In the genomic region with DNA sequence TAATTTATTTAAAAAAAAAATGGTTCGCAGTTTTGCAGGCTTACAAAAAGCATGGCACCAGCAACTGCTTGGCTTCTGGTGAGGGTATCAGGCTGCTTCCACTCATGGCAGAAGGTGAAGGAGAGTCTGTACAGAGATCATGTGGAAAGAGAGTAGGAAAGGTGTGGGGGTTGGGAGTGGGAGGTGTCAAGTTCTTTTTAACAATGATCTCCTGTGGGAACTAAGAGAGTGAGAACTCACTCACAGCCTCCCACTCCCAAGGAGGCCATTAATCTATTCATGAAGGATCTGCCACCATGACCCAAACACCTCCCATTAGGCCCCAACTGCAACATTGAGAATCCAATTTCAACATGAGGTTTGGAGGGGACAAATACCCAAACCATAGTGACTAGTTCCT, we compare ENCODE assay signal across 7 cellular contexts.
"Had no signal": no experiment of that assay in that cellular context is flagged by ENCODE, and none has a peak within 500 bp of the region (broad histone marks: within the 10 kb centered on the region; RNA-seq: fewer than 3 reads in every experiment).

No MANE protein-coding gene starts in this region.

- H3K4me3 ChIP-seq: HAP-1, K562 had no signal

- DNase-seq: GOT3, H7, IMR-90, KG1 had no signal

- ATAC-seq: HCT116 had no signal

- H3K36me3 ChIP-seq: HAP-1 had no signal
